8 cellular contexts compared by ENCODE assay signal in the genomic region with DNA sequence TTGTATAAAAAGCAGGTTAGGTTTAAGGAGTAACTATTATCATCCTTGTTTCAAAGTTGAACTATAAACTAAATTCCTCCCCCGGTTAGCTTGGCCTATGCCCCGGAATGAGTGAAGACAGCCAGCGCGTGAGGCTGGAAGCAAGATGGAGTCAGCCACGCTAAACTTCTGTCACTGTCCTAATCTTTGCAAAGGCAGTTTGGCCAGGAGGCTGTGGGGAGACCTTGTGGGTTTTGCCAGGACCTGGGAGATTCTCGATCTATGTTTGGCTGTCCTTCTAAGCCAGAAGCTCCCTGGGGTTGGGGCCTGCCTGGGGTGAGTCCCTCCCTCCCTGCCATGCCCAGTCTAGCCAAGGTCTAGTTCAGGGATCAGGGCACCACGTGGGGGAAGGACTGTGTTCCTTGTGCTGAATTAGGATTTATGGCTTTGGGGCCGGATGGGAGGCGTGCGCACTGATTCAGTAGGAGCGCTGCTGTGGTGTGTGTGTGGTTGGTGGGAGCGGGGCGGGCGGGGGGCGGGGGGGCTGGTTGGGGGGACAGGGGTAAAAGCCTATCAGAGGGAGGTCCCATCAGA.
A peak's percentile ranks its signal among the peaks of the same experiment; 100 is the strongest.
DNase-seq lines count a peak whose midpoint lies in the region; ATAC-seq lines count a peak whose summit lies in the region.

No MANE protein-coding gene starts in this region.

- peaks cover 27 to 46% (median 34%) of the 10 kb centered on the region in 10 experiments for H3K4me1 ChIP-seq in BLaER1 treated with 17β-estradiol and CSF1 and Interleukin-3, amounts not matched to agents 10 nM and 100 nM
- H3K4me1 ChIP-seq in adipocyte (ENCODE audit: control insufficient read depth, insufficient read depth, low read length) (peaks cover 19% of the 10 kb centered on the region), iPS-15b (ENCODE audit: control insufficient read depth, insufficient read depth, low read length) (no peaks in the 10 kb centered on the region)

- H3K27ac ChIP-seq in BLaER1 treated with 17β-estradiol and CSF1 and Interleukin-3, amounts not matched to agents 10 nM and 100 nM = peak overlapping the region in 6 of 11 experiments; percentile 81 to 85 (median 82); a peak in 8 of 22 replicates

- ATAC-seq in HG02798 (IDR thresholded peaks at IDR 0.05; ENCODE audit: poor library complexity, unreplicated experiment) (no peak), GM19452 (IDR thresholded peaks at IDR 0.05; ENCODE audit: unreplicated experiment) (no peak)

- peak overlapping the region; percentile 78 to 91 (median 86); a peak in 19 of 22 replicates for H3K4me2 ChIP-seq in BLaER1 treated with 17β-estradiol and CSF1 and Interleukin-3, amounts not matched to agents 10 nM and 100 nM

- peaks cover 0 to 13% (median 9%) of the 10 kb centered on the region in 11 experiments; a peak in 12 of 22 replicates for H3K9me3 ChIP-seq in BLaER1 treated with 17β-estradiol and CSF1 and Interleukin-3, amounts not matched to agents 10 nM and 100 nM (replicated peaks in 1 of 11)
- H3K9me3 ChIP-seq in adipocyte (ENCODE audit: control insufficient read depth, low read length) (no peaks in the 10 kb centered on the region), iPS-15b (ENCODE audit: control insufficient read depth, insufficient read depth, low read length) (no peaks in the 10 kb centered on the region)

- H3K36me3 ChIP-seq in BLaER1 treated with 17β-estradiol and CSF1 and Interleukin-3, amounts not matched to agents 10 nM and 100 nM = peaks cover 0 to 9% (median 0%) of the 10 kb centered on the region in 11 experiments; a peak in 1 of 22 replicates
- H3K36me3 ChIP-seq in adipocyte (ENCODE audit: control insufficient read depth, insufficient read depth, low read length, severe bottlenecking) (no peaks in the 10 kb centered on the region), iPS-15b (ENCODE audit: control insufficient read depth, insufficient read depth, low read length) (no peaks in the 10 kb centered on the region)

- peak overlapping the region; percentile 68 to 80 (median 73) for H3K4me3 ChIP-seq in BLaER1 treated with 17β-estradiol and CSF1 and Interleukin-3, amounts not matched to agents 10 nM and 100 nM
- peak overlapping the region; percentile 82 for H3K4me3 ChIP-seq in adipocyte (ENCODE audit: low read length)
- H3K4me3 ChIP-seq in iPS-15b (ENCODE audit: low read depth, low read length) = peak overlapping the region; percentile 59

- DNase-seq in NCI-H69 (lab: John Stamatoyannopoulos, UW) = peak; percentile 36
- peak; percentile 55 for DNase-seq in adipocyte (ENCODE audit: low read depth)
- peak; percentile 4 for DNase-seq in stimulated activated CD4-positive, alpha-beta T cell treated with anti-CD3 and anti-CD28 coated beads, Interleukin-2, amount 100 ng/mL, for 4 hours (ENCODE audit: low read depth)
- DNase-seq in inferior parietal cortex (ENCODE audit: extremely low spot score) = no peak

- H3K27me3 ChIP-seq in BLaER1 treated with 17β-estradiol and CSF1 and Interleukin-3, amounts not matched to agents 10 nM and 100 nM = no peaks in the 10 kb centered on the region
- H3K27me3 ChIP-seq in adipocyte (replicated peaks; ENCODE audit: control insufficient read depth, insufficient read depth, low read length) (peaks cover 3% of the 10 kb centered on the region), iPS-15b (ENCODE audit: control insufficient read depth, insufficient read depth, low read length) (no peaks in the 10 kb centered on the region)

- peaks cover 0 to 32% (median 16%) of the 10 kb centered on the region in 11 experiments; a peak in 13 of 22 replicates for H4K20me1 ChIP-seq in BLaER1 treated with 17β-estradiol and CSF1 and Interleukin-3, amounts not matched to agents 10 nM and 100 nM

- peak overlapping the region in 10 of 11 experiments; percentile 77 to 90 (median 84); a peak in 13 of 22 replicates for H3K9ac ChIP-seq in BLaER1 treated with 17β-estradiol and CSF1 and Interleukin-3, amounts not matched to agents 10 nM and 100 nM
- peak overlapping the region; percentile 80 for H3K9ac ChIP-seq in adipocyte (ENCODE audit: low read length)
- H3K9ac ChIP-seq in iPS-15b (ENCODE audit: low read depth, low read length) = no peak overlapping the region
